9 cellular contexts compared by ENCODE assay signal in genomic region chr7:17669204-17669603, GRCh38.
"Had no signal": no experiment of that assay in that cellular context is flagged by ENCODE, and none has a peak within 500 bp of the region (broad histone marks: within the 10 kb centered on the region; RNA-seq: fewer than 3 reads in every experiment).

No MANE protein-coding gene starts in this region.

- H3K27ac ChIP-seq: GM23248, HL-60 had no signal

- H3K9me3 Mint-ChIP-seq: HFFc6, IgD-negative memory B cell had no signal

- H3K4me1 Mint-ChIP-seq: IgD-negative memory B cell had no signal

- H3K9ac ChIP-seq: GM23248 had no signal

- H3K9me3 ChIP-seq: HAP-1 had no signal

- FAIRE-seq: HepG2 had no signal

- H3K27me3 Mint-ChIP-seq: IgD-negative memory B cell had no signal

- H3K4me1 ChIP-seq: HAP-1 had no signal

- DNase-seq: GM23248, H7, HFFc6, KBM-7 had no signal

- H3K27ac Mint-ChIP-seq: HFFc6, IgD-negative memory B cell had no signal

- H2AFZ ChIP-seq: GM23248 had no signal

- H3K36me3 ChIP-seq: HAP-1 had no signal

- ATAC-seq: HCT116, HepG2 had no signal

- H3K4me3 ChIP-seq: GM23248, HAP-1 had no signal

- H3K4me3 Mint-ChIP-seq: HFFc6, IgD-negative memory B cell had no signal

- H3K36me3 Mint-ChIP-seq: IgD-negative memory B cell had no signal
